ENCODE assay signal across 1 cellular context in genomic region chr5:166127766-166128565, GRCh38.
TF ChIP-seq lines count a peak whose summit lies in the region.

No MANE protein-coding gene starts in this region.

TF ChIP-seq in HepG2, 621 proteins besides CTCF, POLR2A, EP300 and RAD21 (continued from another document):
- TF ChIP-seq TRAFD1 (CRISPR knock-in tag; IDR thresholded peaks at IDR 0.05; ENCODE audit: borderline replicate concordance) (no peak), ZNF614 (CRISPR knock-in tag; IDR thresholded peaks at IDR 0.05; ENCODE audit: borderline replicate concordance) (no peak), ATF1 (CRISPR knock-in tag; IDR thresholded peaks at IDR 0.05) (no peak), ZNF7 (CRISPR knock-in tag; IDR thresholded peaks at IDR 0.05) (no peak), TFAP4 (IDR thresholded peaks at IDR 0.05; ENCODE audit: borderline replicate concordance, low read depth) (no peak), ZNF747 (CRISPR knock-in tag; IDR thresholded peaks at IDR 0.05; ENCODE audit: borderline replicate concordance) (no peak), ZNF124 (CRISPR knock-in tag; IDR thresholded peaks at IDR 0.05) (no peak)
